Comparison of ENCODE assay signal across 11 cellular contexts in the genomic region with DNA sequence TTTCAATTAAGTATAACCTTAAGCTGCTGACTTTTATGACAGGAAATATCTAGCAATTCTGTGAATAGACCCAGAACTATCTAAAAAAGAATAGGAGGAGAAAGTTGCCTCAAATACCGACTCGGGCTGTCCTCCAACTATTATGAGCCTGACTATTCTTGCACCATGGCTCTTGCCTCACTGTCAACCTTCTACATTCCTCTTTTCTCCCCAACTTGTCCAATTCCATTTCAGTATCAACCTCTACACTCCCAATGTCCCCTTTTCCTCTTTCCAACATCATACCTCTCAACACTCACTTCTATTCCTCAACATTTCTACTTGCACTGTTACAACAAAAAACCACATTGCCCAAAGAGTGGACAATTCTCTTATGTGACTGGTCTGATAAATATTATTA. TPM values are rescaled to one million over a fixed set of nuclear protein-coding genes. Genes with fewer than 3 reads are reported as not detected.
DNase-seq lines count a peak whose midpoint lies in the region; ATAC-seq and TF ChIP-seq lines count a peak whose summit lies in the region.
"Had no signal": no experiment of that assay in that cellular context is flagged by ENCODE, and none has a peak within 500 bp of the region (broad histone marks: within the 10 kb centered on the region; RNA-seq: fewer than 3 reads in every experiment).

No MANE protein-coding gene starts in this region.

- H2BK15ac ChIP-seq in H9 (ENCODE audit: low read depth, low read length) = no peak overlapping the region

- H2BK120ac ChIP-seq in H9 (ENCODE audit: low read depth, low read length, poor library complexity, severe bottlenecking) = no peak overlapping the region

- H3K18ac ChIP-seq in H9 (ENCODE audit: insufficient read length, low read depth, low read length) = no peak overlapping the region

- no peaks in the 10 kb centered on the region for H3K36me3 ChIP-seq in CD8-positive, alpha-beta T cell (ENCODE audit: insufficient read depth, low read length)
- H3K36me3 ChIP-seq: Peyer's patch had no signal

- no CpG with 5 or more reads among the region's 2 CpGs for whole genome bisulfite sequencing in H9 (ENCODE audit: extremely low coverage, insufficient read length, low lambda C conversion rate)

- H3K23me2 ChIP-seq in H9 (ENCODE audit: insufficient read length, low read depth, low read length, poor library complexity, severe bottlenecking) = peaks cover 14% of the 10 kb centered on the region

- H3K36me3 Mint-ChIP-seq in CD8-positive, alpha-beta T cell = peaks cover 27% of the 10 kb centered on the region
- H3K36me3 Mint-ChIP-seq in H9 (ENCODE audit: insufficient read depth in 1 of 3, low read depth in 3 of 3) (peaks cover 3 to 4% (median 4%) of the 10 kb centered on the region in 3 experiments; a peak in 4 of 7 replicates), nephron (ENCODE audit: low read depth) (peaks cover 3% of the 10 kb centered on the region)
- peaks cover 5% of the 10 kb centered on the region for H3K36me3 Mint-ChIP-seq in activated T-helper 1 cell treated with anti-CD3 and anti-CD28 coated beads, Interleukin-12 subunit alpha, Interleukin-12 subunit beta, Interleukin-2, Interleukin-4 antibody, amounts not matched to agents 30 ng/mL and 10 ng/mL and 1 ng/mL, durations not matched to agents 14 hours and 24 hours and 36 hours (ENCODE audit: low read depth)

- peaks cover 63% of the 10 kb centered on the region for H3K4me1 Mint-ChIP-seq in CD8-positive, alpha-beta T cell (ENCODE audit: low read depth)
- peaks cover 18 to 27% of the 10 kb centered on the region in 2 experiments for H3K4me1 Mint-ChIP-seq in H9
- peaks cover 35% of the 10 kb centered on the region for H3K4me1 Mint-ChIP-seq in activated T-helper 1 cell treated with anti-CD3 and anti-CD28 coated beads, Interleukin-12 subunit alpha, Interleukin-12 subunit beta, Interleukin-2, Interleukin-4 antibody, amounts not matched to agents 30 ng/mL and 10 ng/mL and 1 ng/mL, durations not matched to agents 14 hours and 24 hours and 36 hours (ENCODE audit: low read depth)
- peaks cover 35% of the 10 kb centered on the region for H3K4me1 Mint-ChIP-seq in nephron

- H3K23ac ChIP-seq in H9 (ENCODE audit: insufficient read length, low read depth, low read length) = no peak overlapping the region

- H3K4me1 ChIP-seq in CD8-positive, alpha-beta T cell (ENCODE audit: insufficient read depth, low read length) = peaks cover 44% of the 10 kb centered on the region
- no peaks in the 10 kb centered on the region for H3K4me1 ChIP-seq in H9 (ENCODE audit: insufficient read depth, low read length)

- H3K14ac ChIP-seq in H9 (ENCODE audit: insufficient read depth, low read length) = no peak overlapping the region

- H4K5ac ChIP-seq in H9 (ENCODE audit: insufficient read length, low read depth, low read length) = no peak overlapping the region

- H3K27ac ChIP-seq in CD8-positive, alpha-beta T cell (ENCODE audit: low read depth, low read length) = no peak overlapping the region
- H3K27ac ChIP-seq in H9 (ENCODE audit: insufficient read length, low read depth, low read length) = no peak overlapping the region
- H3K27ac ChIP-seq: Peyer's patch had no signal

- no peaks in the 10 kb centered on the region for H3K27me3 Mint-ChIP-seq in CD8-positive, alpha-beta T cell (ENCODE audit: low read depth)
- no peaks in the 10 kb centered on the region for H3K27me3 Mint-ChIP-seq in H9 (ENCODE audit: low read depth)
- H3K27me3 Mint-ChIP-seq in activated T-helper 1 cell treated with anti-CD3 and anti-CD28 coated beads, Interleukin-12 subunit alpha, Interleukin-12 subunit beta, Interleukin-2, Interleukin-4 antibody, amounts not matched to agents 30 ng/mL and 10 ng/mL and 1 ng/mL, durations not matched to agents 14 hours and 24 hours and 36 hours (ENCODE audit: insufficient read depth) = no peaks in the 10 kb centered on the region
- no peaks in the 10 kb centered on the region for H3K27me3 Mint-ChIP-seq in nephron (ENCODE audit: low read depth)

- H3T11ph ChIP-seq in H9 (ENCODE audit: low read length) = no peak overlapping the region

- intact Hi-C loops in CD8-positive, alpha-beta T cell (cut with DNase I, micrococcal nuclease) = loop anchor here (5.0 to 10.0 kb wide), 10 partner anchors 38 to 1958 kb away; a partner anchor contains a TSS
- intact Hi-C loops in activated T-helper 1 cell treated with anti-CD3 and anti-CD28 coated beads, Interleukin-12 subunit alpha, Interleukin-12 subunit beta, Interleukin-2, Interleukin-4 antibody, amounts not matched to agents 30 ng/mL and 10 ng/mL and 1 ng/mL, durations not matched to agents 14 hours and 24 hours and 36 hours (cut with micrococcal nuclease) = loop anchor here (5.0 to 10.0 kb wide), 5 partner anchors 103 to 1525 kb away; a partner anchor contains a TSS

- TF ChIP-seq CTCF in CD8-positive, alpha-beta T cell (IDR thresholded peaks at IDR 0.05) = no peak
- no peak for TF ChIP-seq CTCF in H9 (conservative IDR thresholded peaks at IDR 0.05)
- no peak for TF ChIP-seq CTCF in nephron (IDR thresholded peaks at IDR 0.05; ENCODE audit: unreplicated experiment in 3 of 3)

- POLR2A ChIA-PET in CD8-positive, alpha-beta T cell (lab: Charles Lee) = no interaction called here

- no peak overlapping the region for H2BK12ac ChIP-seq in H9 (ENCODE audit: insufficient read length, low read depth, low read length)

- no peak overlapping the region for H3K4me3 ChIP-seq in CD8-positive, alpha-beta T cell (ENCODE audit: low read depth, low read length)
- H3K4me3 ChIP-seq: Peyer's patch had no signal

- peak overlapping the region; percentile 26 for H3K9ac ChIP-seq in H9 (ENCODE audit: extremely low read depth, insufficient read length, low read length)

- H3K4ac ChIP-seq in H9 (ENCODE audit: low read depth, low read length) = no peak overlapping the region

- H4K91ac ChIP-seq in H9 (ENCODE audit: insufficient read length, low read depth, low read length) = no peak overlapping the region

- no peak for ATAC-seq in CD8-positive, alpha-beta T cell
- no peak for ATAC-seq in GM19467 (IDR thresholded peaks at IDR 0.05; ENCODE audit: unreplicated experiment)

- no peak for DNase-seq in CD8-positive, alpha-beta T cell
- DNase-seq in H9 (no peak), NCI-H1417 (lab: John Stamatoyannopoulos, UW) (no peak)
- DNase-seq in activated T-helper 1 cell treated with anti-CD3 and anti-CD28 coated beads, Interleukin-12 subunit alpha, Interleukin-12 subunit beta, Interleukin-2, Interleukin-4 antibody, amounts not matched to agents 30 ng/mL and 10 ng/mL and 1 ng/mL, durations not matched to agents 14 hours and 24 hours and 36 hours (ENCODE audit: low spot score) = no peak
- no peak for DNase-seq in activated effector memory CD4-positive, alpha-beta T cell treated with Interleukin-2 at 50 U/mL for 16 hours
- DNase-seq: NCI-H2029 treated with DMSO at 0.1 percent for 48 hours; Peyer's patch; stimulated activated CD4-positive, alpha-beta T cell treated with anti-CD3 and anti-CD28 coated beads, Interleukin-12 subunit alpha, Interleukin-12 subunit beta, amount 100 ng/mL, for 4 hours; stimulated activated CD8-positive, alpha-beta memory T cell treated with anti-CD3 and anti-CD28 coated beads, Interleukin-4, amount 100 ng/mL, for 48 hours had no signal

- CTCF ChIA-PET in CD8-positive, alpha-beta T cell (lab: Charles Lee) = no interaction called here

- H3K9me3 Mint-ChIP-seq in CD8-positive, alpha-beta T cell = no peaks in the 10 kb centered on the region
- no peaks in the 10 kb centered on the region for H3K9me3 Mint-ChIP-seq in H9
- no peaks in the 10 kb centered on the region for H3K9me3 Mint-ChIP-seq in activated T-helper 1 cell treated with anti-CD3 and anti-CD28 coated beads, Interleukin-12 subunit alpha, Interleukin-12 subunit beta, Interleukin-2, Interleukin-4 antibody, amounts not matched to agents 30 ng/mL and 10 ng/mL and 1 ng/mL, durations not matched to agents 14 hours and 24 hours and 36 hours
- H3K9me3 Mint-ChIP-seq in nephron = no peaks in the 10 kb centered on the region

- peaks cover 22% of the 10 kb centered on the region for H3K79me2 ChIP-seq in H9 (ENCODE audit: insufficient read depth, low read length)

- peaks cover 3% of the 10 kb centered on the region for H3K79me1 ChIP-seq in H9 (ENCODE audit: insufficient read depth, low read depth, low read length, poor library complexity, severe bottlenecking)

- no peaks in the 10 kb centered on the region for H3K27me3 ChIP-seq in CD8-positive, alpha-beta T cell (ENCODE audit: insufficient read depth, low read length)
- H3K27me3 ChIP-seq in H9 (ENCODE audit: insufficient read depth, low read length) = no peaks in the 10 kb centered on the region
- H3K27me3 ChIP-seq: Peyer's patch had no signal

- H3K4me3 Mint-ChIP-seq in CD8-positive, alpha-beta T cell = peak overlapping the region; percentile 26
- H3K4me3 Mint-ChIP-seq in H9 (peak overlapping the region in 1 of 2 experiments; percentile 16; a peak in 3 of 5 replicates), nephron (peak overlapping the region; percentile 2 to 7 (median 2))
- H3K4me3 Mint-ChIP-seq in activated T-helper 1 cell treated with anti-CD3 and anti-CD28 coated beads, Interleukin-12 subunit alpha, Interleukin-12 subunit beta, Interleukin-2, Interleukin-4 antibody, amounts not matched to agents 30 ng/mL and 10 ng/mL and 1 ng/mL, durations not matched to agents 14 hours and 24 hours and 36 hours = no peak overlapping the region

- no peaks in the 10 kb centered on the region for H4K20me1 ChIP-seq in H9 (ENCODE audit: control insufficient read depth, insufficient read depth, insufficient read length)

- no peaks in the 10 kb centered on the region for H3K9me3 ChIP-seq in CD8-positive, alpha-beta T cell (ENCODE audit: low read length)
- H3K9me3 ChIP-seq in H9 (ENCODE audit: control insufficient read depth, low read depth, low read length) = no peaks in the 10 kb centered on the region
- H3K9me3 ChIP-seq: Peyer's patch had no signal

- no peak overlapping the region for H3K4me2 ChIP-seq in H9 (ENCODE audit: insufficient read depth, insufficient read length, low read length)

- H2BK5ac ChIP-seq in H9 (ENCODE audit: insufficient read length, low read length) = no peak overlapping the region

- no peak overlapping the region for H2AFZ ChIP-seq in H9 (ENCODE audit: low read length)

- no peak overlapping the region for H3K56ac ChIP-seq in H9 (ENCODE audit: insufficient read length, low read depth, low read length)

- H2AK5ac ChIP-seq in H9 (ENCODE audit: insufficient read length, low read length) = no peak overlapping the region

- H2BK20ac ChIP-seq in H9 (ENCODE audit: low read depth, low read length, poor library complexity, severe bottlenecking) = no peak overlapping the region

- H3K27ac Mint-ChIP-seq in CD8-positive, alpha-beta T cell = peak overlapping the region; percentile 71
- H3K27ac Mint-ChIP-seq in H9 (peak overlapping the region in 2 of 3 experiments; percentile 3 to 19; a peak in 3 of 7 replicates), nephron (no peak overlapping the region)
- H3K27ac Mint-ChIP-seq in activated T-helper 1 cell treated with anti-CD3 and anti-CD28 coated beads, Interleukin-12 subunit alpha, Interleukin-12 subunit beta, Interleukin-2, Interleukin-4 antibody, amounts not matched to agents 30 ng/mL and 10 ng/mL and 1 ng/mL, durations not matched to agents 14 hours and 24 hours and 36 hours = peak overlapping the region; percentile 2

- no peak overlapping the region for H4K8ac ChIP-seq in H9 (replicated peaks; ENCODE audit: insufficient read length, low read depth, low read length)

RNA-seq across cellular contexts. Expression of a gene that starts 2.3 kb away (rescaled TPM):
- 10 to 100 TPM; 32.6 to 36.5 TPM for total RNA-seq in CD8-positive, alpha-beta T cell
- total RNA-seq in H9 (2021) = 51.1 and 52.4 TPM in 2 replicates
- total RNA-seq in activated T-helper 1 cell treated with anti-CD3 and anti-CD28 coated beads, Interleukin-12 subunit alpha, Interleukin-12 subunit beta, Interleukin-2, Interleukin-4 antibody, amounts not matched to agents 30 ng/mL and 10 ng/mL and 1 ng/mL, durations not matched to agents 14 hours and 24 hours and 36 hours = 41.8 and 47.8 TPM in 2 replicates

Comparison
In these comparisons a context has a peak if more than half of its experiments do, and no peak if none do; other contexts are left out.
1. H3K27ac Mint-ChIP-seq: peak in CD8-positive, alpha-beta T cell (single experiment), H9 (2 of 3) and activated T-helper 1 cell treated with anti-CD3 and anti-CD28 coated beads, Interleukin-12 subunit alpha, Interleukin-12 subunit beta, Interleukin-2, Interleukin-4 antibody, amounts not matched to agents 30 ng/mL and 10 ng/mL and 1 ng/mL, durations not matched to agents 14 hours and 24 hours and 36 hours (single experiment); none in nephron (0 of 3).